In genomic region chr17:41663451-41664171, GRCh38 we compare ENCODE assay signal across 1 cellular context.
TF ChIP-seq lines count a peak whose summit lies in the region.

No MANE protein-coding gene starts in this region.

TF ChIP-seq in IMR-90, 13 proteins besides CTCF, POLR2A, EP300 and RAD21:
- TF ChIP-seq SMC3 (IDR thresholded peaks at IDR 0.05; ENCODE audit: low read depth, low read length) (no peak), RFX5 (IDR thresholded peaks at IDR 0.05; ENCODE audit: low read depth, low read length) (no peak), MAZ (IDR thresholded peaks at IDR 0.05; ENCODE audit: borderline replicate concordance, low read depth, low read length) (no peak), USF2 (IDR thresholded peaks at IDR 0.05; ENCODE audit: low read depth, low read length) (no peak), BHLHE40 (IDR thresholded peaks at IDR 0.05; ENCODE audit: low read depth, low read length) (no peak), MAFK (IDR thresholded peaks at IDR 0.05; ENCODE audit: low read depth, low read length) (no peak)
